1 cellular context compared by ENCODE assay signal in genomic region chr14:102524451-102525212, GRCh38.
A peak's percentile ranks its signal among the peaks of the same experiment; 100 is the strongest.
TF ChIP-seq lines count a peak whose summit lies in the region.

No MANE protein-coding gene starts in this region.

TF ChIP-seq in K562, 482 proteins besides CTCF, POLR2A, EP300 and RAD21 (continued from another document and continues in another):
- TF ChIP-seq MGA (IDR thresholded peaks at IDR 0.05) (peak; percentile 42; the same call in 1 of the 2 replicates), NEUROD1 (IDR thresholded peaks at IDR 0.05; ENCODE audit: borderline replicate concordance, low read depth, low read length, partially characterized antibody) (peak; percentile 75), ZNF592 (IDR thresholded peaks at IDR 0.05) (0 out of 2 replicates have a peak, but pooled peaks have one; percentile 36), GATA2 (CRISPR knock-in tag; IDR thresholded peaks at IDR 0.05) (no peak), POLR2AphosphoS2 (IDR thresholded peaks at IDR 0.05; ENCODE audit: low read length) (peak; percentile 64; the same call in 1 of the 2 replicates), L3MBTL2 (IDR thresholded peaks at IDR 0.05) (peak; percentile 50), SMC3 (conservative IDR thresholded peaks at IDR 0.05; ENCODE audit: insufficient read depth, low read depth, low read length) (peak; percentile 84), E2F5 (CRISPR knock-in tag; IDR thresholded peaks at IDR 0.05) (no peak), FOS (IDR thresholded peaks at IDR 0.05; ENCODE audit: extremely low read depth, insufficient read length) (peak; percentile 92), CHD2 (IDR thresholded peaks at IDR 0.05; ENCODE audit: low read depth, low read length) (peak; percentile 71), RBM14 (IDR thresholded peaks at IDR 0.05; ENCODE audit: borderline replicate concordance, insufficient read depth, low read depth, low read length) (no peak), DLX4 (CRISPR knock-in tag; IDR thresholded peaks at IDR 0.05) (no peak), COPS2 (conservative IDR thresholded peaks at IDR 0.05) (no peak), VEZF1 (CRISPR knock-in tag; IDR thresholded peaks at IDR 0.05) (peak; percentile 82), RCOR1 (IDR thresholded peaks at IDR 0.05; ENCODE audit: borderline replicate concordance in 1 of 2, low read depth in 2 of 2, low read length in 2 of 2) (peak in 1 of 2 experiments; percentile 93; a peak in 3 of 4 replicates), E2F8 (IDR thresholded peaks at IDR 0.05; ENCODE audit: low read depth, partially characterized antibody) (no peak), ATF1 (CRISPR knock-in tag; IDR thresholded peaks at IDR 0.05) (no peak), ATF1 (tag; IDR thresholded peaks at IDR 0.05) (peak; percentile 73), BRD4 (IDR thresholded peaks at IDR 0.05) (no peak), POLR2H (tag; IDR thresholded peaks at IDR 0.05; ENCODE audit: low read depth) (peak; percentile 60), ZNF143 (CRISPR knock-in tag; IDR thresholded peaks at IDR 0.05) (no peak), FOXK2 (conservative IDR thresholded peaks at IDR 0.05 in 1 of 2, IDR thresholded peaks at IDR 0.05 in 1 of 2; ENCODE audit: low read depth in 2 of 2) (no peak), MAZ (CRISPR knock-in tag; conservative IDR thresholded peaks at IDR 0.05 in 1 of 2, IDR thresholded peaks at IDR 0.05 in 1 of 2) (peak; percentile 63 to 96; a peak in 3 of 4 replicates), RB1 (IDR thresholded peaks at IDR 0.05; ENCODE audit: low read depth) (peak; percentile 85), POLR2B (IDR thresholded peaks at IDR 0.05; ENCODE audit: low read depth, partially characterized antibody) (peak; percentile 59), ZNF639 (CRISPR knock-in tag; conservative IDR thresholded peaks at IDR 0.05 in 1 of 2, IDR thresholded peaks at IDR 0.05 in 1 of 2) (peak in 1 of 2 experiments; percentile 52; a peak in 1 of 4 replicates), HIVEP1 (CRISPR knock-in tag; IDR thresholded peaks at IDR 0.05) (0 out of 2 replicates have a peak, but pooled peaks have one; percentile 49), IRF1 (CRISPR knock-in tag; IDR thresholded peaks at IDR 0.05; ENCODE audit: borderline replicate concordance) (no peak), YBX1 (IDR thresholded peaks at IDR 0.05) (no peak), ZSCAN29 (IDR thresholded peaks at IDR 0.05) (no peak), SUPT5H (IDR thresholded peaks at IDR 0.05) (peak; percentile 60), SIRT6 (IDR thresholded peaks at IDR 0.05; ENCODE audit: low read depth, low read length) (no peak), ELF1 (tag; IDR thresholded peaks at IDR 0.05) (no peak), ZNF184 (CRISPR knock-in tag; IDR thresholded peaks at IDR 0.05) (peak; percentile 90), ZNF785 (CRISPR knock-in tag; IDR thresholded peaks at IDR 0.05) (no peak)
